In the genomic region with DNA sequence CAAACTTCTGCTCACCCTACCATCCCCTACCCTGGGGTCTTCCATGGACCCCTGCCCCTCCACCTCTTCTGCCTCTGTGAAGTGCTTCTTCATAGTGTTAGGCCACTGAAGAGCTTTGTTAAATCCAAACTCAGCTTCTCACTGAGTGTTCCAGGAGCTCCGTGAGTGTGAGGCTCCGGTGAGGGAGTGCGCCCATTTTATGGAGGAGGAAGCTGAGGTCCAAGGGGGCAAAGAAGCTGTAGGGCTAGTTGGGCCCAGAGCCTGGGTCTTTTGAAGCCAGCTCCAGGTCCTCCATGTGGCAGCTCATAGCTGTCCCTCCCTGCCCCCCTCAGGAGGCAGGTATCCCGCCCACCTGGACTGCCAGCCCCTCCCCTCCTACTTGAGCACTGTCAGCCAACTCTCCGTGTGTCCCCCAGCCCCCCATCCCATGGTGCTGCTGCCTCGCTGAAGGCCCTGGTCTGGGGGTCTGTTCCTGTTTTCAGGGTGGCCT, we compare ENCODE assay signal across 10 cellular contexts. TPM values are rescaled to one million over a fixed set of nuclear protein-coding genes. Genes with fewer than 3 reads are reported as not detected.
DNase-seq lines count a peak whose midpoint lies in the region; ATAC-seq and TF ChIP-seq lines count a peak whose summit lies in the region.
"Had no signal": no experiment of that assay in that cellular context is flagged by ENCODE, and none has a peak within 500 bp of the region (broad histone marks: within the 10 kb centered on the region; RNA-seq: fewer than 3 reads in every experiment).

No MANE protein-coding gene starts in this region.

- H3K4me3 ChIP-seq in DOHH2 (ENCODE audit: low read length), result peak overlapping the region; percentile 95
- peak overlapping the region in 3 of 4 donors; percentile 32 to 76 (median 71) for H3K4me3 ChIP-seq in Peyer's patch
- peak overlapping the region; percentile 79 for H3K4me3 ChIP-seq in effector memory CD4-positive, alpha-beta T cell (ENCODE audit: insufficient read depth, low read depth, low read length, poor library complexity, severe bottlenecking)
- peak overlapping the region in 1 of 3 donors; percentile 41 for H3K4me3 ChIP-seq in skeletal muscle tissue (ENCODE audit: low read length in 3 of 3)
- H3K4me3 ChIP-seq in tibial artery, result no peak overlapping the region

- no peak for ATAC-seq in GM18861 (IDR thresholded peaks at IDR 0.05; ENCODE audit: unreplicated experiment)

- intact Hi-C loops in tibial artery (cut with DNase I; ENCODE audit: low total_unique reads), result no loop called here

- peaks cover 69% of the 10 kb centered on the region for H3K79me2 ChIP-seq in DOHH2 (ENCODE audit: control insufficient read depth, low read length)

- peaks cover 9% of the 10 kb centered on the region for H3F3A ChIP-seq in DOHH2 (ENCODE audit: control insufficient read depth, insufficient read depth)

- H3K4me2 ChIP-seq in DOHH2 (ENCODE audit: low read length), result peak overlapping the region; percentile 86

- TF ChIP-seq CTCF in DOHH2 (IDR thresholded peaks at IDR 0.05; ENCODE audit: low read depth, low read length, poor library complexity, severe bottlenecking) (no peak), Peyer's patch (IDR thresholded peaks at IDR 0.05) (no peak), tibial artery (IDR thresholded peaks at IDR 0.05) (no peak)

- H3K27ac ChIP-seq in DOHH2 (ENCODE audit: low read depth, low read length), result peak overlapping the region; percentile 88
- H3K27ac ChIP-seq in Peyer's patch, result peak overlapping the region; percentile 84 to 96 (median 88)
- H3K27ac ChIP-seq in effector memory CD4-positive, alpha-beta T cell (ENCODE audit: insufficient read depth, low read length, poor library complexity, severe bottlenecking), result peak overlapping the region; percentile 100
- peak overlapping the region; percentile 84 for H3K27ac ChIP-seq in skeletal muscle tissue (ENCODE audit: low read depth, low read length)
- peak overlapping the region in 1 of 2 donors; percentile 21 for H3K27ac ChIP-seq in tibial artery

- no peaks in the 10 kb centered on the region for H4K20me1 ChIP-seq in DOHH2 (ENCODE audit: control insufficient read depth, insufficient read depth, low read depth, low read length)

- H3K36me3 ChIP-seq in DOHH2 (ENCODE audit: control insufficient read depth, low read length), result no peaks in the 10 kb centered on the region
- no peaks in the 10 kb centered on the region for H3K36me3 ChIP-seq in Peyer's patch
- peaks cover 6% of the 10 kb centered on the region for H3K36me3 ChIP-seq in effector memory CD4-positive, alpha-beta T cell (ENCODE audit: control insufficient read depth, insufficient read depth, low read length)
- H3K36me3 ChIP-seq in skeletal muscle tissue (ENCODE audit: control insufficient read depth in 3 of 3, insufficient read depth in 3 of 3, low read length in 3 of 3), result no peaks in the 10 kb centered on the region
- no peaks in the 10 kb centered on the region for H3K36me3 ChIP-seq in tibial artery

- H3K9ac ChIP-seq in skeletal muscle tissue (ENCODE audit: low read depth in 1 of 3, low read length in 3 of 3), result peak overlapping the region; percentile 42 to 72 (median 68)

- H3K9me3 ChIP-seq in DOHH2 (ENCODE audit: control insufficient read depth, insufficient read depth, low read length), result no peaks in the 10 kb centered on the region
- no peaks in the 10 kb centered on the region for H3K9me3 ChIP-seq in Peyer's patch
- no peaks in the 10 kb centered on the region for H3K9me3 ChIP-seq in effector memory CD4-positive, alpha-beta T cell (ENCODE audit: control insufficient read depth, low read length)
- no peaks in the 10 kb centered on the region for H3K9me3 ChIP-seq in skeletal muscle tissue (ENCODE audit: control insufficient read depth in 3 of 3, low read length in 3 of 3)
- no peaks in the 10 kb centered on the region for H3K9me3 ChIP-seq in tibial artery

- H3K27me3 ChIP-seq in DOHH2 (ENCODE audit: control insufficient read depth, low read length) (no peaks in the 10 kb centered on the region), Peyer's patch (no peaks in the 10 kb centered on the region), skeletal muscle tissue (ENCODE audit: control insufficient read depth in 3 of 3, insufficient read depth in 3 of 3, low read length in 3 of 3) (no peaks in the 10 kb centered on the region), tibial artery (peaks cover 0 to 41% of the 10 kb centered on the region in 2 donors)
- no peaks in the 10 kb centered on the region for H3K27me3 ChIP-seq in effector memory CD4-positive, alpha-beta T cell (replicated peaks; ENCODE audit: control insufficient read depth, insufficient read depth, low read length, poor library complexity, severe bottlenecking)

- no peak for DNase-seq in Peyer's patch
- no peak for DNase-seq in effector memory CD4-positive, alpha-beta T cell
- DNase-seq in tibial artery, result no peak
- no peak for DNase-seq in DMS153 treated with DMSO at 0.1 percent for 48 hours (lab: John Stamatoyannopoulos, UW; ENCODE audit: unreplicated experiment)
- no peak for DNase-seq in activated CD4-positive, CD25-positive, alpha-beta regulatory T cell treated with anti-CD3 and anti-CD28 coated beads, Interleukin-2, amount 50 U/mL, for 72 hours
- DNase-seq: T-helper 9 cell had no signal

- TF ChIP-seq POLR2A in Peyer's patch (IDR thresholded peaks at IDR 0.05), result no peak

- H3K9me2 ChIP-seq in DOHH2 (replicated peaks; ENCODE audit: control insufficient read depth, low read length), result no peaks in the 10 kb centered on the region

- peaks cover 73% of the 10 kb centered on the region for H3K4me1 ChIP-seq in DOHH2 (ENCODE audit: control insufficient read depth, low read length)
- peaks cover 0 to 42% (median 35%) of the 10 kb centered on the region in 4 donors for H3K4me1 ChIP-seq in Peyer's patch
- H3K4me1 ChIP-seq in effector memory CD4-positive, alpha-beta T cell (ENCODE audit: control insufficient read depth, insufficient read depth, low read length, poor library complexity, severe bottlenecking), result peaks cover 87% of the 10 kb centered on the region
- peaks cover 56 to 71% (median 59%) of the 10 kb centered on the region in 3 donors for H3K4me1 ChIP-seq in skeletal muscle tissue (ENCODE audit: control insufficient read depth in 3 of 3, insufficient read depth in 3 of 3, low read length in 3 of 3)
- H3K4me1 ChIP-seq in tibial artery, result no peaks in the 10 kb centered on the region

RNA-seq across cellular contexts. Expression of a gene that starts 6.0 kb away (rescaled TPM):
- total RNA-seq in Peyer's patch, result 10 to 100 TPM in 3 of 4 donors, 1 to 10 TPM in 1; 9.3 to 45.4 (median 15.8) TPM
- 3.1 TPM for total RNA-seq in skeletal muscle tissue

RNA-seq across cellular contexts. Expression of a gene that starts 34.2 kb away (rescaled TPM):
- total RNA-seq in Peyer's patch (not detected), skeletal muscle tissue (not detected)
- total RNA-seq: kidney epithelial cell had no signal

Comparison
In these comparisons a context has a peak if more than half of its experiments do, and no peak if none do; other contexts are left out.
1. H3K4me3 ChIP-seq: peak in DOHH2 (single experiment), Peyer's patch (3 of 4) and effector memory CD4-positive, alpha-beta T cell (single experiment); none in tibial artery (0 of 2).